In the genomic region with DNA sequence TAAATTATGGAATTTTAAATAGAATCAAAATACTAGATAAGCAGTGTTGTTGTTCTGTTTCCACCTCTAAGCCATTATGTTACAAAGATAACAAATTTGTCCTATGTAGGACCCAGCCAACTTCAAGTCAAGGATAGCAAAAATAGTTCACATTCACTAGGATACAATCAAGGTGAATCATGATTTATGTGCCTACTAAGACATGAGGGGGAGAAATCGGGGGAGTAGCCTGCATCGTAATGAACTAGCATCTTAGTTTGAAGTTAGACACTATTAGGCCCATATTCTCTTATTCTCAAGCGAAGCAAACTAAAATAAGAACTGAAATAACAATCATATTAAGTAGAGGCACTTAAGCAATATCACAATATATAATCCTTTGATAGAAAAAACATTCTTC, we compare ENCODE assay signal across 23 cellular contexts.
"Had no signal": no experiment of that assay in that cellular context is flagged by ENCODE, and none has a peak within 500 bp of the region (broad histone marks: within the 10 kb centered on the region; RNA-seq: fewer than 3 reads in every experiment).

No MANE protein-coding gene starts in this region.

- ATAC-seq: natural killer cell treated with Interleukin-12 subunit alpha and Interleukin-12 subunit beta and Interleukin-15 and Interleukin-18, amount 100 ng/mL, for 72 hours; pancreas; right cardiac atrium; right lobe of liver; stimulated activated effector memory CD8-positive, alpha-beta T cell treated with anti-CD3 and anti-CD28 coated beads, Interleukin-12 subunit alpha, Interleukin-12 subunit beta, amount 100 ng/mL, for 72 hours; stimulated activated naive B cell treated with anti-CD40 and anti-IgM and Interleukin-4, amounts not matched to agents 10 μg/mL and 1 μg/mL and 100 μg/mL, for 72 hours had no signal

- H3K27ac ChIP-seq: neutrophil, pancreas, prostate gland, right lobe of liver, sigmoid colon, stomach, thoracic aorta, thyroid gland, tibial nerve, upper lobe of left lung, vagina had no signal

- DNase-seq: nephron progenitor cell; pancreas; right cardiac atrium; right lobe of liver; sigmoid colon; small intestine; stimulated activated CD4-positive, alpha-beta T cell treated with anti-CD3 and anti-CD28 coated beads, Interleukin-15, amount 100 ng/mL, for 24 hours; stimulated activated CD4-positive, alpha-beta T cell treated with anti-CD3 and anti-CD28 coated beads, Interleukin-2, amount 100 ng/mL, for 24 hours; stimulated activated CD4-positive, alpha-beta T cell treated with anti-CD3 and anti-CD28 coated beads, Interleukin-2, amount 100 ng/mL, for 48 hours; stimulated activated CD4-positive, alpha-beta T cell treated with anti-CD3 and anti-CD28 coated beads, Interleukin-4, amount 100 ng/mL, for 24 hours; stimulated activated naive B cell treated with anti-CD40 and anti-IgM and Interleukin-4, amounts not matched to agents 10 μg/mL and 1 μg/mL and 100 μg/mL, for 72 hours; stimulated activated naive CD4-positive, alpha-beta T cell treated with Interleukin-2 at 50 U/mL for 16 hours; stomach; thyroid gland; trophoblast cell; upper lobe of left lung had no signal
